ENCODE assay signal across 18 cellular contexts in the genomic region with DNA sequence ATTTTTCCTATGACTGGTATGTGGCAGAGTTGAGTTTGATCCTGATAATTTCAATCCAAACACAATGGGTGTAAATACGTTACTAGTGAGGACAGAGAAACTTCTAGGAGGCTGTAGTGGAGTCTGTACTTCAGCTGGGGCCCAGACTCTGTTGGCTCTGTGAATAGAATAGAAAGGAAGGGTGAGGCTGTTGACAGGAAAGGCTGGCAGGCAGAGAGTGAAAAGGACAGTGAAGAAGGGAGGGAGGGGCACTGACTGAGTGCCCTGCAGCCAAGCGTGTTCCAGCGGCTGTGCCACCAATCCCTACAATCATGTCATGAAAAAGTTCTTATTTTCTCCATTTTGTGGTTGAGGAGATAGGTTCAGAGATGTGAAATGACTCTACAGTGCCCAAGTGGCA.
DNase-seq lines count a peak whose midpoint lies in the region; ATAC-seq and TF ChIP-seq lines count a peak whose summit lies in the region.
"Had no signal": no experiment of that assay in that cellular context is flagged by ENCODE, and none has a peak within 500 bp of the region (broad histone marks: within the 10 kb centered on the region; RNA-seq: fewer than 3 reads in every experiment).

No MANE protein-coding gene starts in this region.

- POLR2A ChIA-PET in SK-N-SH (lab: Yijun Ruan, JAX): no interaction called here
- POLR2A ChIA-PET in HEK293T (lab: Yijun Ruan, JAX): no interaction called here

- H2AFZ ChIP-seq in SK-N-SH (ENCODE audit: low read depth): no peak overlapping the region
- H2AFZ ChIP-seq: GM23338 had no signal

- WGBS in SK-N-SH (ENCODE audit: low lambda C conversion rate): 100% methylated on average over 3 of the region's 3 CpGs
- WGBS in esophagus muscularis mucosa: 64% methylated on average over 3 of the region's 3 CpGs
- WGBS in upper lobe of left lung, 2 donors: 59 to 66% methylated on average over 3 of the region's 3 CpGs

- no peak overlapping the region; the same call in 1 of the 2 replicates for H3K9ac ChIP-seq in SK-N-SH

- TF ChIP-seq CTCF in SK-N-SH (IDR thresholded peaks at IDR 0.05) (no peak), esophagus muscularis mucosa (IDR thresholded peaks at IDR 0.05) (no peak), upper lobe of left lung (IDR thresholded peaks at IDR 0.05) (no peak)

- ATAC-seq in SK-N-SH treated with all-trans-retinoic acid at 6 μM for 48 hours (no peak), left lobe of liver (peak; percentile 28), upper lobe of left lung (ENCODE audit: low FRiP score in 2 of 2) (peak in 1 of 2 donors; percentile 19)
- ATAC-seq: activated T-cell treated with anti-CD3 and anti-CD28 coated beads, Interleukin-2, amount 50 U/mL, for 72 hours; GM23338; naive thymus-derived CD4-positive, alpha-beta T cell had no signal

- no peaks in the 10 kb centered on the region for H3K27me3 ChIP-seq in SK-N-SH (ENCODE audit: insufficient read depth)
- no peaks in the 10 kb centered on the region for H3K27me3 ChIP-seq in esophagus muscularis mucosa
- no peaks in the 10 kb centered on the region for H3K27me3 ChIP-seq in upper lobe of left lung
- H3K27me3 ChIP-seq: BE2C, colonic mucosa, pancreas, SJSA1 had no signal

- peaks cover 37% of the 10 kb centered on the region for H3F3A ChIP-seq in SK-N-SH (replicated peaks; ENCODE audit: insufficient read depth)

- CTCF ChIA-PET in SK-N-SH (lab: Yijun Ruan, JAX): interaction anchor here (1.0 to 5.3 kb wide), 4 partner anchors 21 to 193 kb away, joined by 3 to 27 read pairs (median 7); a partner anchor contains a TSS
- CTCF ChIA-PET in HEK293T (lab: Yijun Ruan, JAX): no interaction called here

- no peak for TF ChIP-seq EP300 in SK-N-SH (IDR thresholded peaks at IDR 0.05; ENCODE audit: borderline replicate concordance in 1 of 2, low read depth in 1 of 2, low read length in 1 of 2)
- no peak for TF ChIP-seq EP300 in esophagus muscularis mucosa (IDR thresholded peaks at IDR 0.05)
- no peak for TF ChIP-seq EP300 in upper lobe of left lung (IDR thresholded peaks at IDR 0.05)

- TF ChIP-seq RAD21 in SK-N-SH (IDR thresholded peaks at IDR 0.05; ENCODE audit: low read length): no peak

- intact Hi-C loops in esophagus muscularis mucosa (cut with DNase I): no loop called here

- H3K4me3 ChIP-seq in SK-N-SH (ENCODE audit: low read depth in 2 of 2, low read length in 1 of 2): no peak overlapping the region
- no peak overlapping the region for H3K4me3 ChIP-seq in esophagus muscularis mucosa
- no peak overlapping the region for H3K4me3 ChIP-seq in upper lobe of left lung
- H3K4me3 ChIP-seq: colonic mucosa, GM23338, pancreas, SJSA1 had no signal

- TF ChIP-seq POLR2A in esophagus muscularis mucosa (IDR thresholded peaks at IDR 0.05; ENCODE audit: low read depth) (no peak), upper lobe of left lung (IDR thresholded peaks at IDR 0.05) (no peak)

- H3K9me2 ChIP-seq in SK-N-SH: no peaks in the 10 kb centered on the region

- no peaks in the 10 kb centered on the region for H3K9me3 ChIP-seq in SK-N-SH
- H3K9me3 ChIP-seq in esophagus muscularis mucosa: no peaks in the 10 kb centered on the region
- H3K9me3 ChIP-seq in upper lobe of left lung: no peaks in the 10 kb centered on the region
- H3K9me3 ChIP-seq: BE2C, colonic mucosa, pancreas, SJSA1 had no signal

- no peak overlapping the region for H3K4me2 ChIP-seq in SK-N-SH
- H3K4me2 ChIP-seq: GM23338 had no signal

- H3K27ac ChIP-seq in SK-N-SH (ENCODE audit: low read depth in 2 of 2, low read length in 1 of 2) (peak overlapping the region; percentile 94 to 99; a peak in 2 of 4 replicates), esophagus muscularis mucosa (replicated peaks in 1 of 4) (peak overlapping the region; percentile 31 to 46 (median 36)), upper lobe of left lung (peak overlapping the region; percentile 10 to 76 (median 40))
- H3K27ac ChIP-seq: colonic mucosa, SJSA1 had no signal

- H3K4me1 ChIP-seq in SK-N-SH (ENCODE audit: control insufficient read depth in 1 of 2, insufficient read depth in 2 of 2, low read depth in 1 of 2, low read length in 1 of 2) (peaks cover 23 to 49% of the 10 kb centered on the region in 2 experiments), esophagus muscularis mucosa (peaks cover 56 to 96% (median 85%) of the 10 kb centered on the region in 4 donors), upper lobe of left lung (peaks cover 14 to 43% (median 33%) of the 10 kb centered on the region in 4 donors)
- H3K4me1 ChIP-seq: colonic mucosa had no signal

- peaks cover 97% of the 10 kb centered on the region for H3K79me2 ChIP-seq in SK-N-SH (ENCODE audit: insufficient read depth)

- DNase-seq in SK-N-SH (no peak), esophagus muscularis mucosa (ENCODE audit: extremely low spot score) (no peak), left lobe of liver (ENCODE audit: low spot score) (no peak), upper lobe of left lung (no peak), HEK293T (ENCODE audit: extremely low spot score) (no peak), GF-D8 (lab: John Stamatoyannopoulos, UW) (no peak)
- no peak for DNase-seq in activated CD4-positive, alpha-beta T cell treated with anti-CD3 and anti-CD28 coated beads, Interleukin-2, amount 50 U/mL, for 48 hours
- DNase-seq: 8988T; activated T-cell treated with anti-CD3 and anti-CD28 coated beads, Interleukin-2, amount 50 U/mL, for 72 hours; BE2C; colonic mucosa; naive thymus-derived CD4-positive, alpha-beta T cell; NCI-H1105 treated with DMSO at 0.1 percent for 48 hours; NCI-H526 treated with DMSO at 0.1 percent for 48 hours; pancreas had no signal

- no peaks in the 10 kb centered on the region for H4K20me1 ChIP-seq in SK-N-SH (ENCODE audit: insufficient read depth)

- H3K36me3 ChIP-seq in SK-N-SH (replicated peaks in 1 of 2; ENCODE audit: control insufficient read depth in 1 of 2, insufficient read depth in 2 of 2, low read length in 1 of 2) (peaks cover 13 to 33% of the 10 kb centered on the region in 2 experiments), esophagus muscularis mucosa (no peaks in the 10 kb centered on the region), upper lobe of left lung (no peaks in the 10 kb centered on the region)
- H3K36me3 ChIP-seq: BE2C, colonic mucosa, pancreas had no signal

TF ChIP-seq in SK-N-SH, 30 proteins besides CTCF, POLR2A, EP300 and RAD21:
- TF ChIP-seq FOSL2 (IDR thresholded peaks at IDR 0.05; ENCODE audit: borderline replicate concordance, low read depth) (no peak), TAF1 (IDR thresholded peaks at IDR 0.05; ENCODE audit: borderline replicate concordance, low read depth, low read length) (no peak)
- TF ChIP-seq, protein P1, sequence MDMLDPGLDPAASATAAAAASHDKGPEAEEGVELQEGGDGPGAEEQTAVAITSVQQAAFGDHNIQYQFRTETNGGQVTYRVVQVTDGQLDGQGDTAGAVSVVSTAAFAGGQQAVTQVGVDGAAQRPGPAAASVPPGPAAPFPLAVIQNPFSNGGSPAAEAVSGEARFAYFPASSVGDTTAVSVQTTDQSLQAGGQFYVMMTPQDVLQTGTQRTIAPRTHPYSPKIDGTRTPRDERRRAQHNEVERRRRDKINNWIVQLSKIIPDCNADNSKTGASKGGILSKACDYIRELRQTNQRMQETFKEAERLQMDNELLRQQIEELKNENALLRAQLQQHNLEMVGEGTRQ (IDR thresholded peaks at IDR 0.05; ENCODE audit: borderline replicate concordance, low read depth, low read length): no peak

TF ChIP-seq in SK-N-SH treated with all-trans-retinoic acid at 6 μM for 48 hours, 23 proteins besides CTCF, POLR2A, EP300 and RAD21 (continues in another document):
- TF ChIP-seq ARNTL (CRISPR knock-in tag; IDR thresholded peaks at IDR 0.05; ENCODE audit: borderline replicate concordance, low read depth): no peak
- TF ChIP-seq ZNF8 (CRISPR knock-in tag; IDR thresholded peaks at IDR 0.05): no peak
- no peak for TF ChIP-seq ZNF565 (CRISPR knock-in tag; conservative IDR thresholded peaks at IDR 0.05; ENCODE audit: low read depth)
- no peak for TF ChIP-seq GLIS3 (CRISPR knock-in tag; IDR thresholded peaks at IDR 0.05)
- TF ChIP-seq, protein P2, sequence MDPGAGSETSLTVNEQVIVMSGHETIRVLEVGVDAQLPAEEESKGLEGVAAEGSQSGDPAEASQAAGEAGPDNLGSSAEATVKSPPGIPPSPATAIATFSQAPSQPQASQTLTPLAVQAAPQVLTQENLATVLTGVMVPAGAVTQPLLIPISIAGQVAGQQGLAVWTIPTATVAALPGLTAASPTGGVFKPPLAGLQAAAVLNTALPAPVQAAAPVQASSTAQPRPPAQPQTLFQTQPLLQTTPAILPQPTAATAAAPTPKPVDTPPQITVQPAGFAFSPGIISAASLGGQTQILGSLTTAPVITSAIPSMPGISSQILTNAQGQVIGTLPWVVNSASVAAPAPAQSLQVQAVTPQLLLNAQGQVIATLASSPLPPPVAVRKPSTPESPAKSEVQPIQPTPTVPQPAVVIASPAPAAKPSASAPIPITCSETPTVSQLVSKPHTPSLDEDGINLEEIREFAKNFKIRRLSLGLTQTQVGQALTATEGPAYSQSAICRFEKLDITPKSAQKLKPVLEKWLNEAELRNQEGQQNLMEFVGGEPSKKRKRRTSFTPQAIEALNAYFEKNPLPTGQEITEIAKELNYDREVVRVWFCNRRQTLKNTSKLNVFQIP (CRISPR knock-in tag; IDR thresholded peaks at IDR 0.05; ENCODE audit: borderline replicate concordance, low read depth): no peak
- no peak for TF ChIP-seq ZC3H10 (CRISPR knock-in tag; IDR thresholded peaks at IDR 0.05)
- no peak for TF ChIP-seq ZFP30 (CRISPR knock-in tag; IDR thresholded peaks at IDR 0.05)

TF ChIP-seq in HEK293T, 16 proteins besides CTCF, POLR2A, EP300 and RAD21:
- TF ChIP-seq ARNT (IDR thresholded peaks at IDR 0.05) (no peak), CTBP1 (IDR thresholded peaks at IDR 0.05; ENCODE audit: borderline replicate concordance) (no peak), ZNF384 (IDR thresholded peaks at IDR 0.05) (no peak), HDGF (IDR thresholded peaks at IDR 0.05; ENCODE audit: borderline replicate concordance) (no peak), FOXA1 (IDR thresholded peaks at IDR 0.05) (no peak)

Comparison
In these comparisons a context has a peak if more than half of its experiments do, and no peak if none do; other contexts are left out.
1. H3K27ac ChIP-seq: peak in every context shown above with its lines; median percentile 96 in SK-N-SH; 40 in upper lobe of left lung; 36 in esophagus muscularis mucosa.